ENCODE assay signal across 7 cellular contexts in genomic region chr15:90416052-90416451, GRCh38. TPM values are rescaled to one million over a fixed set of nuclear protein-coding genes. Genes with fewer than 3 reads are reported as not detected.
A peak's percentile ranks its signal among the peaks of the same experiment; 100 is the strongest.
DNase-seq lines count a peak whose midpoint lies in the region; ATAC-seq and TF ChIP-seq lines count a peak whose summit lies in the region.
"Not testable (repeated sequence)": the region's sequence is repeated elsewhere in the genome, so short reads cannot be mapped to it uniquely, and the experiment has no call there.

No MANE protein-coding gene starts in this region.

- ATAC-seq in activated T-helper 17 cell treated with anti-CD3 and anti-CD28 coated beads, Interleukin-2, amount 50 U/mL, for 72 hours (replicated peaks), result not testable (repeated sequence)

- H3K23ac ChIP-seq in trophoblast cell (ENCODE audit: low read length), result not testable (repeated sequence)

- peak overlapping the region; percentile 54 for H3K4ac ChIP-seq in trophoblast cell (ENCODE audit: low read depth, low read length)

- not testable (repeated sequence) for H2BK5ac ChIP-seq in trophoblast cell (ENCODE audit: low read depth, low read length, poor library complexity)

- H3K4me1 ChIP-seq in Caco-2 (peaks cover 54% of the 10 kb centered on the region), HEK293 (ENCODE audit: control insufficient read depth, insufficient read depth, low read length) (peaks cover 45% of the 10 kb centered on the region), trophoblast cell (ENCODE audit: control insufficient read depth in 1 of 2, insufficient read depth in 2 of 2, low read length in 2 of 2) (peaks cover 5 to 14% of the 10 kb centered on the region in 2 experiments), smooth muscle cell (ENCODE audit: low read depth) (peaks cover 61% of the 10 kb centered on the region)

- H2AK5ac ChIP-seq in trophoblast cell (ENCODE audit: low read length), result not testable (repeated sequence)

- H4K12ac ChIP-seq in trophoblast cell (ENCODE audit: low read depth, low read length), result not testable (repeated sequence)

- peaks cover 36% of the 10 kb centered on the region for H4K20me1 ChIP-seq in smooth muscle cell (ENCODE audit: low read depth)

- not testable (repeated sequence) for H3K4me2 ChIP-seq in trophoblast cell (ENCODE audit: low read length); smooth muscle cell

- peaks cover 22% of the 10 kb centered on the region for H3F3A ChIP-seq in smooth muscle cell (ENCODE audit: low read depth)

- H3K79me2 ChIP-seq in trophoblast cell (ENCODE audit: control insufficient read depth, insufficient read depth, low read length, poor library complexity), result peaks cover 17% of the 10 kb centered on the region
- H3K79me2 ChIP-seq in smooth muscle cell (ENCODE audit: low read depth), result peaks cover 66% of the 10 kb centered on the region

- not testable (repeated sequence) for H3K9me3 Mint-ChIP-seq in Caco-2 (ENCODE audit: unreplicated experiment); activated T-helper 17 cell treated with anti-CD3 and anti-CD28 coated beads, Interleukin-2, amount 50 U/mL, for 72 hours; chondrocyte (ENCODE audit: low read depth); immature natural killer cell

- intact Hi-C loops in Caco-2 (cut with micrococcal nuclease; ENCODE audit: unreplicated experiment), result not testable (repeated sequence)

- H3K27ac ChIP-seq in HEK293 (ENCODE audit: extremely low read depth, low read depth, low read length); trophoblast cell (ENCODE audit: low read depth, low read length): not testable (repeated sequence)
- H3K27ac ChIP-seq in smooth muscle cell (ENCODE audit: low read depth), result peak overlapping the region; percentile 99

- not testable (repeated sequence) for H3K27me3 Mint-ChIP-seq in Caco-2 (ENCODE audit: insufficient read depth, unreplicated experiment); activated T-helper 17 cell treated with anti-CD3 and anti-CD28 coated beads, Interleukin-2, amount 50 U/mL, for 72 hours; chondrocyte (ENCODE audit: low read depth); immature natural killer cell (ENCODE audit: low read depth in 3 of 3)

- not testable (repeated sequence) for H3K4me3 ChIP-seq in Caco-2 (ENCODE audit: low read depth, low read length); HEK293 (ENCODE audit: low read depth, low read length); trophoblast cell (ENCODE audit: low read depth, low read length); smooth muscle cell

- H3K4me1 Mint-ChIP-seq in Caco-2 (ENCODE audit: low read depth, unreplicated experiment) (peaks cover 54% of the 10 kb centered on the region), chondrocyte (ENCODE audit: low read depth) (peaks cover 73% of the 10 kb centered on the region), immature natural killer cell (peaks cover 95 to 96% of the 10 kb centered on the region in 2 donors)
- peaks cover 59% of the 10 kb centered on the region for H3K4me1 Mint-ChIP-seq in activated T-helper 17 cell treated with anti-CD3 and anti-CD28 coated beads, Interleukin-2, amount 50 U/mL, for 72 hours

- not testable (repeated sequence) for H3K36me3 ChIP-seq in Caco-2 (ENCODE audit: control insufficient read depth, insufficient read depth, low read length); HEK293 (ENCODE audit: control insufficient read depth in 2 of 2, insufficient read depth in 1 of 2, low read length in 2 of 2); trophoblast cell (ENCODE audit: control insufficient read depth in 1 of 2, insufficient read depth in 2 of 2, low read length in 2 of 2); smooth muscle cell (ENCODE audit: low read depth)

- H3K79me1 ChIP-seq in trophoblast cell (ENCODE audit: low read length), result peaks cover 14% of the 10 kb centered on the region

- no CpG with 5 or more reads among the region's 5 CpGs for WGBS in trophoblast cell (ENCODE audit: extremely low coverage, insufficient coverage, insufficient read length)
- WGBS in smooth muscle cell (ENCODE audit: low lambda C conversion rate), result 96% methylated on average over 5 of the region's 5 CpGs

- H3K14ac ChIP-seq in trophoblast cell (ENCODE audit: low read length), result not testable (repeated sequence)

- not testable (repeated sequence) for BruUV-seq in Caco-2 (replicated peaks; lab: Mats Ljungman, UMichigan)

- not testable (repeated sequence) for H4K91ac ChIP-seq in trophoblast cell (ENCODE audit: low read depth, low read length)

- not testable (repeated sequence) for TF ChIP-seq CTCF in Caco-2 (IDR thresholded peaks at IDR 0.05; ENCODE audit: insufficient read depth in 1 of 2, low read depth in 1 of 2, low read length in 1 of 2, severe bottlenecking in 1 of 2, unreplicated experiment in 1 of 2); HEK293 (tag by site-specific recombination; IDR thresholded peaks at IDR 0.05); chondrocyte (IDR thresholded peaks at IDR 0.05); smooth muscle cell (IDR thresholded peaks at IDR 0.05; ENCODE audit: borderline replicate concordance, insufficient read depth, poor library complexity, severe bottlenecking)

- DNase-seq in Caco-2; chondrocyte (ENCODE audit: low spot score); immature natural killer cell; trophoblast cell; smooth muscle cell (lab: John Stamatoyannopoulos, UW; ENCODE audit: unreplicated experiment): not testable (repeated sequence)

- H3K9ac ChIP-seq in trophoblast cell (ENCODE audit: low read length); smooth muscle cell (ENCODE audit: low read depth): not testable (repeated sequence)

- H3K27me3 ChIP-seq in Caco-2 (replicated peaks; ENCODE audit: control insufficient read depth, insufficient read depth, low read length); trophoblast cell (ENCODE audit: insufficient read depth, low read length); smooth muscle cell (ENCODE audit: low read depth): not testable (repeated sequence)

- POLR2A ChIA-PET in Caco-2 (lab: Charles Lee), result not testable (repeated sequence)
- POLR2A ChIA-PET in HEK293 (lab: Yijun Ruan, JAX), result interaction anchor here (0.8 kb wide), 1 partner anchor 26 kb away, joined by 6 read pairs; no protein-coding TSS in a partner anchor

- CTCF ChIA-PET in Caco-2 (lab: Charles Lee); HEK293 (lab: Yijun Ruan, JAX): not testable (repeated sequence)

- H3K27ac Mint-ChIP-seq in Caco-2 (ENCODE audit: unreplicated experiment), result peak overlapping the region; percentile 94
- peak overlapping the region; percentile 95 for H3K27ac Mint-ChIP-seq in activated T-helper 17 cell treated with anti-CD3 and anti-CD28 coated beads, Interleukin-2, amount 50 U/mL, for 72 hours
- H3K27ac Mint-ChIP-seq in chondrocyte (ENCODE audit: unreplicated experiment), result peak overlapping the region; percentile 94
- H3K27ac Mint-ChIP-seq in immature natural killer cell, result peak overlapping the region; percentile 68 to 93 (median 86)

- H3K36me3 Mint-ChIP-seq in Caco-2 (ENCODE audit: insufficient read depth, unreplicated experiment), result peaks cover 27% of the 10 kb centered on the region
- H3K36me3 Mint-ChIP-seq in activated T-helper 17 cell treated with anti-CD3 and anti-CD28 coated beads, Interleukin-2, amount 50 U/mL, for 72 hours (ENCODE audit: low read depth), result peaks cover 27% of the 10 kb centered on the region
- H3K36me3 Mint-ChIP-seq in chondrocyte (ENCODE audit: low read depth); immature natural killer cell: not testable (repeated sequence)

- H2BK12ac ChIP-seq in trophoblast cell (ENCODE audit: low read length), result not testable (repeated sequence)

- H2AFZ ChIP-seq in trophoblast cell (ENCODE audit: insufficient read depth, low read length, poor library complexity); smooth muscle cell (ENCODE audit: low read depth): not testable (repeated sequence)

- H3K18ac ChIP-seq in trophoblast cell (ENCODE audit: low read length), result not testable (repeated sequence)

- not testable (repeated sequence) for H3K4me3 Mint-ChIP-seq in Caco-2 (ENCODE audit: unreplicated experiment); chondrocyte (ENCODE audit: unreplicated experiment)
- H3K4me3 Mint-ChIP-seq in activated T-helper 17 cell treated with anti-CD3 and anti-CD28 coated beads, Interleukin-2, amount 50 U/mL, for 72 hours, result peak overlapping the region; percentile 75
- H3K4me3 Mint-ChIP-seq in immature natural killer cell, result peak overlapping the region in 1 of 5 donors; percentile 59

- H3K9me3 ChIP-seq in Caco-2; HEK293 (ENCODE audit: control insufficient read depth, insufficient read depth, low read depth, low read length); trophoblast cell (ENCODE audit: insufficient read depth, low read depth, low read length); smooth muscle cell (replicated peaks; ENCODE audit: low read depth): not testable (repeated sequence)

- not testable (repeated sequence) for H2BK120ac ChIP-seq in trophoblast cell (ENCODE audit: insufficient read depth, low read length, poor library complexity)

- H4K8ac ChIP-seq in trophoblast cell (ENCODE audit: low read depth, low read length), result not testable (repeated sequence)

TF ChIP-seq in HEK293, 187 proteins besides CTCF, POLR2A, EP300 and RAD21:
- peak; percentile 92 for TF ChIP-seq ZNF146 (tag by site-specific recombination; IDR thresholded peaks at IDR 0.05)
TF ChIP-seq in HEK293: peak in this region for 1; not testable (repeated sequence) for 186.

RNA-seq across cellular contexts. Expression of gene IQGAP1, which starts 28.0 kb away (rescaled TPM):
- 142 and 150 TPM in 2 replicates for total RNA-seq in Caco-2 (2022)
- 100 to 1,000 TPM; 224 TPM for total RNA-seq in activated T-helper 17 cell treated with anti-CD3 and anti-CD28 coated beads, Interleukin-2, amount 50 U/mL, for 72 hours
- 206 to 214 TPM (median 209 TPM) in 3 replicates for total RNA-seq in chondrocyte
- polyA plus RNA-seq in immature natural killer cell, result 100 to 1,000 TPM; 179 to 346 (median 238) TPM
- polyA plus RNA-seq in trophoblast cell (2013), result 301 and 302 TPM in 2 replicates
- total RNA-seq in smooth muscle cell, result 184 and 185 TPM in 2 replicates
- polyA plus RNA-seq in smooth muscle cell, result 59.3 and 80.8 TPM in 2 replicates
